ENCODE assay signal across 16 cellular contexts in genomic region chr15:74840851-74841760, GRCh38. TPM values are rescaled to one million over a fixed set of nuclear protein-coding genes. Genes with fewer than 3 reads are reported as not detected.
DNase-seq lines count a peak whose midpoint lies in the region; ATAC-seq and TF ChIP-seq lines count a peak whose summit lies in the region.
"Had no signal": no experiment of that assay in that cellular context is flagged by ENCODE, and none has a peak within 500 bp of the region (broad histone marks: within the 10 kb centered on the region; RNA-seq: fewer than 3 reads in every experiment).

No MANE protein-coding gene starts in this region.

- H3K27me3 ChIP-seq in endodermal cell (ENCODE audit: control insufficient read depth, insufficient read depth, low read length, poor library complexity, severe bottlenecking): no peaks in the 10 kb centered on the region
- H3K27me3 ChIP-seq in lower lobe of right lung (ENCODE audit: low read depth): no peaks in the 10 kb centered on the region
- H3K27me3 ChIP-seq in thyroid gland: no peaks in the 10 kb centered on the region

- H3K9me3 ChIP-seq in endodermal cell (ENCODE audit: control insufficient read depth, low read length) (no peaks in the 10 kb centered on the region), lower lobe of right lung (no peaks in the 10 kb centered on the region), thyroid gland (no peaks in the 10 kb centered on the region)

- no peak overlapping the region for H3K27ac Mint-ChIP-seq in activated T-cell treated with anti-CD3 and anti-CD28 coated beads, Interleukin-2, amount 50 U/mL, for 72 hours
- no peak overlapping the region for H3K27ac Mint-ChIP-seq in endodermal cell
- peak overlapping the region; percentile 67 to 79 for H3K27ac Mint-ChIP-seq in stimulated activated naive CD8-positive, alpha-beta T cell treated with anti-CD3 and anti-CD28 coated beads, Interleukin-15, amount 100 ng/mL, for 72 hours
- H3K27ac Mint-ChIP-seq: HFFc6 had no signal

- H3K27ac ChIP-seq in VCaP: peak overlapping the region; percentile 100
- H3K27ac ChIP-seq in endodermal cell (ENCODE audit: low read depth, low read length): no peak overlapping the region
- H3K27ac ChIP-seq in lower lobe of right lung: no peak overlapping the region
- no peak overlapping the region for H3K27ac ChIP-seq in thyroid gland

- no peak for TF ChIP-seq POLR2A in thyroid gland (IDR thresholded peaks at IDR 0.05)

- DNase-seq in activated T-cell treated with anti-CD3 and anti-CD28 coated beads, Interleukin-2, amount 50 U/mL, for 72 hours: no peak
- DNase-seq in activated T-cell treated with anti-CD3 and anti-CD28 coated beads, Interleukin-2, amount 50 U/mL, for 1 hour: no peak
- DNase-seq in endodermal cell: no peak
- DNase-seq in stimulated activated naive CD8-positive, alpha-beta T cell treated with anti-CD3 and anti-CD28 coated beads, Interleukin-15, amount 100 ng/mL, for 72 hours: no peak
- no peak for DNase-seq in lower lobe of right lung
- no peak for DNase-seq in thyroid gland
- DNase-seq in activated CD4-positive, alpha-beta T cell treated with anti-CD3 and anti-CD28 coated beads, Interleukin-2, amount 50 U/mL, for 4 hours: no peak
- DNase-seq: HFFc6, left cardiac atrium, NCI-H1436 treated with DMSO at 0.1 percent for 48 hours, NCI-H526 treated with DMSO at 0.1 percent for 48 hours, SHP77 had no signal

- H3K4me3 Mint-ChIP-seq in activated T-cell treated with anti-CD3 and anti-CD28 coated beads, Interleukin-2, amount 50 U/mL, for 72 hours: peak overlapping the region; percentile 25 to 93
- peak overlapping the region; percentile 26 for H3K4me3 Mint-ChIP-seq in endodermal cell
- H3K4me3 Mint-ChIP-seq in stimulated activated naive CD8-positive, alpha-beta T cell treated with anti-CD3 and anti-CD28 coated beads, Interleukin-15, amount 100 ng/mL, for 72 hours: peak overlapping the region; percentile 90 to 95

- no peak overlapping the region for H3K9ac ChIP-seq in endodermal cell (ENCODE audit: extremely low read depth, low read length, poor library complexity, severe bottlenecking)

- TF ChIP-seq CTCF in VCaP (conservative IDR thresholded peaks at IDR 0.05) (no peak), endodermal cell (conservative IDR thresholded peaks at IDR 0.05) (no peak), lower lobe of right lung (IDR thresholded peaks at IDR 0.05) (no peak), thyroid gland (IDR thresholded peaks at IDR 0.05) (no peak)

- H3K27me3 Mint-ChIP-seq in activated T-cell treated with anti-CD3 and anti-CD28 coated beads, Interleukin-2, amount 50 U/mL, for 72 hours (ENCODE audit: low read depth): no peaks in the 10 kb centered on the region
- no peaks in the 10 kb centered on the region for H3K27me3 Mint-ChIP-seq in endodermal cell (ENCODE audit: insufficient read depth)
- no peaks in the 10 kb centered on the region for H3K27me3 Mint-ChIP-seq in stimulated activated naive CD8-positive, alpha-beta T cell treated with anti-CD3 and anti-CD28 coated beads, Interleukin-15, amount 100 ng/mL, for 72 hours

- H3K36me3 Mint-ChIP-seq in activated T-cell treated with anti-CD3 and anti-CD28 coated beads, Interleukin-2, amount 50 U/mL, for 72 hours (ENCODE audit: insufficient read depth in 2 of 2): peaks cover 0 to 3% of the 10 kb centered on the region in 2 donors
- peaks cover 28% of the 10 kb centered on the region for H3K36me3 Mint-ChIP-seq in endodermal cell (ENCODE audit: low read depth)

- H3K4me1 Mint-ChIP-seq in activated T-cell treated with anti-CD3 and anti-CD28 coated beads, Interleukin-2, amount 50 U/mL, for 72 hours (ENCODE audit: low read depth): peaks cover 48% of the 10 kb centered on the region
- peaks cover 23% of the 10 kb centered on the region for H3K4me1 Mint-ChIP-seq in endodermal cell
- H3K4me1 Mint-ChIP-seq in stimulated activated naive CD8-positive, alpha-beta T cell treated with anti-CD3 and anti-CD28 coated beads, Interleukin-15, amount 100 ng/mL, for 72 hours: peaks cover 52% of the 10 kb centered on the region

- H3K4me1 ChIP-seq in endodermal cell (ENCODE audit: control insufficient read depth, insufficient read depth, low read length): no peaks in the 10 kb centered on the region
- peaks cover 18% of the 10 kb centered on the region for H3K4me1 ChIP-seq in lower lobe of right lung
- peaks cover 15 to 22% of the 10 kb centered on the region in 2 donors for H3K4me1 ChIP-seq in thyroid gland

- no peaks in the 10 kb centered on the region for H3K9me3 Mint-ChIP-seq in activated T-cell treated with anti-CD3 and anti-CD28 coated beads, Interleukin-2, amount 50 U/mL, for 72 hours
- H3K9me3 Mint-ChIP-seq in endodermal cell: no peaks in the 10 kb centered on the region
- H3K9me3 Mint-ChIP-seq in stimulated activated naive CD8-positive, alpha-beta T cell treated with anti-CD3 and anti-CD28 coated beads, Interleukin-15, amount 100 ng/mL, for 72 hours: no peaks in the 10 kb centered on the region
- H3K9me3 Mint-ChIP-seq: HFFc6 had no signal

- H3K4me3 ChIP-seq in endodermal cell (ENCODE audit: low read length): no peak overlapping the region
- H3K4me3 ChIP-seq in lower lobe of right lung: no peak overlapping the region
- no peak overlapping the region for H3K4me3 ChIP-seq in thyroid gland (replicated peaks in 1 of 3)

- intact Hi-C loops in lower lobe of right lung (cut with DNase I) (no loop called here), thyroid gland (cut with DNase I) (loop anchor here (5.0 kb wide), 1 partner anchor 51 kb away; the partner anchor contains the start of gene MPI)

- WGBS in endodermal cell (ENCODE audit: insufficient coverage in 1 of 2, insufficient read length in 1 of 2), 2 experiments: 92 to 99% methylated on average over 8 to 9 of the region's 9 CpGs
- WGBS in thyroid gland, 2 donors: 84 to 88% methylated on average over 8 to 9 of the region's 9 CpGs

- no peak for ATAC-seq in activated T-cell treated with anti-CD3 and anti-CD28 coated beads, Interleukin-2, amount 50 U/mL, for 72 hours (replicated peaks in 1 of 2)
- no peak for ATAC-seq in stimulated activated naive CD8-positive, alpha-beta T cell treated with anti-CD3 and anti-CD28 coated beads, Interleukin-15, amount 100 ng/mL, for 72 hours
- no peak for ATAC-seq in lower lobe of right lung
- ATAC-seq: activated CD4-positive, CD25-positive, alpha-beta regulatory T cell treated with anti-CD3 and anti-CD28 coated beads, Interleukin-2, amount 50 U/mL, for 24 hours; left cardiac atrium had no signal

- peaks cover 5% of the 10 kb centered on the region for H3K36me3 ChIP-seq in endodermal cell (ENCODE audit: control insufficient read depth, insufficient read depth, low read length)
- H3K36me3 ChIP-seq in lower lobe of right lung: peaks cover 51% of the 10 kb centered on the region
- H3K36me3 ChIP-seq in thyroid gland: peaks cover 4 to 16% of the 10 kb centered on the region in 2 donors

RNA-seq across cellular contexts. Expression of gene ULK3, which starts 1.9 kb away (rescaled TPM):
- total RNA-seq in activated T-cell treated with anti-CD3 and anti-CD28 coated beads, Interleukin-2, amount 50 U/mL, for 72 hours: 10 to 100 TPM; 48.5 to 53.8 TPM
- total RNA-seq in endodermal cell (10 to 100 TPM; 33.9 to 36.2 TPM), lower lobe of right lung (40.3 TPM), thyroid gland (10 to 100 TPM; 40.9 to 91.1 (median 74.7) TPM)
- polyA plus RNA-seq in endodermal cell (2013, experiment 1 of 2): 49.9 TPM
- 32.5 TPM for polyA plus RNA-seq in endodermal cell (2013, experiment 2 of 2)

RNA-seq across cellular contexts. Expression of gene CPLX3, which starts 14.7 kb away (rescaled TPM):
- total RNA-seq in activated T-cell treated with anti-CD3 and anti-CD28 coated beads, Interleukin-2, amount 50 U/mL, for 72 hours: under 1 TPM; 0.14 to 0.17 TPM
- total RNA-seq in endodermal cell (not detected), lower lobe of right lung (not detected), thyroid gland (not detected)
- 0.25 TPM for polyA plus RNA-seq in endodermal cell (2013, experiment 1 of 2)
- polyA plus RNA-seq in endodermal cell (2013, experiment 2 of 2): 0.17 TPM
- total RNA-seq: G401 had no signal

RNA-seq across cellular contexts. Expression of gene LMAN1L, which starts 28.5 kb away (rescaled TPM):
- under 1 TPM; 0.53 to 0.72 TPM for total RNA-seq in activated T-cell treated with anti-CD3 and anti-CD28 coated beads, Interleukin-2, amount 50 U/mL, for 72 hours
- total RNA-seq in endodermal cell (not detected), lower lobe of right lung (not detected), thyroid gland (1 to 10 TPM in 1 of 4 donors, not detected in 3; 3.5 TPM)
- polyA plus RNA-seq in endodermal cell (2013, experiment 1 of 2): not detected
- not detected for polyA plus RNA-seq in endodermal cell (2013, experiment 2 of 2)
- total RNA-seq: frontal cortex, G401, HFFc6 had no signal

RNA-seq across cellular contexts. Expression of gene SCAMP2, which starts 32.1 kb away (rescaled TPM):
- 10 to 100 TPM; 66.4 to 77.0 TPM for total RNA-seq in activated T-cell treated with anti-CD3 and anti-CD28 coated beads, Interleukin-2, amount 50 U/mL, for 72 hours
- 10 to 100 TPM; 47.5 to 50.9 TPM for total RNA-seq in endodermal cell
- 33.0 TPM for polyA plus RNA-seq in endodermal cell (2013, experiment 1 of 2)
- polyA plus RNA-seq in endodermal cell (2013, experiment 2 of 2): 32.1 TPM
- 122 TPM for total RNA-seq in lower lobe of right lung
- total RNA-seq in thyroid gland: 100 to 1,000 TPM in 2 of 4 donors, 10 to 100 TPM in 2; 59.3 to 129 (median 104) TPM

RNA-seq across cellular contexts. Expression of gene MPI, which starts 48.7 kb away (rescaled TPM):
- 10 to 100 TPM; 29.6 to 32.1 TPM for total RNA-seq in activated T-cell treated with anti-CD3 and anti-CD28 coated beads, Interleukin-2, amount 50 U/mL, for 72 hours
- total RNA-seq in endodermal cell (10 to 100 TPM; 50.3 to 59.2 TPM), lower lobe of right lung (29.4 TPM), thyroid gland (10 to 100 TPM; 72.2 to 91.1 (median 88.5) TPM)
- 52.8 TPM for polyA plus RNA-seq in endodermal cell (2013, experiment 1 of 2)
- polyA plus RNA-seq in endodermal cell (2013, experiment 2 of 2): 41.9 TPM

Comparison
In these comparisons a context has a peak if more than half of its experiments do, and no peak if none do; other contexts are left out.
1. H3K27ac Mint-ChIP-seq: peak in stimulated activated naive CD8-positive, alpha-beta T cell treated with anti-CD3 and anti-CD28 coated beads, Interleukin-15, amount 100 ng/mL, for 72 hours (2 of 2); none in activated T-cell treated with anti-CD3 and anti-CD28 coated beads, Interleukin-2, amount 50 U/mL, for 72 hours (single experiment) and endodermal cell (single experiment).
2. H3K4me3 Mint-ChIP-seq: peak in every context shown above with its lines; median percentile 92 in stimulated activated naive CD8-positive, alpha-beta T cell treated with anti-CD3 and anti-CD28 coated beads, Interleukin-15, amount 100 ng/mL, for 72 hours; 59 in activated T-cell treated with anti-CD3 and anti-CD28 coated beads, Interleukin-2, amount 50 U/mL, for 72 hours; 26 in endodermal cell.